In genomic region chr10:98391578-98391991, GRCh38 we compare ENCODE assay signal across 10 cellular contexts. TPM values are rescaled to one million over a fixed set of nuclear protein-coding genes. Genes with fewer than 3 reads are reported as not detected.
DNase-seq lines count a peak whose midpoint lies in the region; ATAC-seq and TF ChIP-seq lines count a peak whose summit lies in the region.
"Had no signal": no experiment of that assay in that cellular context is flagged by ENCODE, and none has a peak within 500 bp of the region (broad histone marks: within the 10 kb centered on the region; RNA-seq: fewer than 3 reads in every experiment).

No MANE protein-coding gene starts in this region.

- H3K4me1 Mint-ChIP-seq in T-helper 1 cell treated with Interleukin-12 subunit alpha and Interleukin-12 subunit beta and Interleukin-4 antibody, amounts not matched to agents 30 μg/mL and 1 μg/mL, for 36 hours (ENCODE audit: low read depth): peaks cover 11% of the 10 kb centered on the region

- no peaks in the 10 kb centered on the region for H3K4me1 ChIP-seq in PC-3 (ENCODE audit: insufficient read depth, low read length)

- no peak overlapping the region for H3K4me3 ChIP-seq in PC-3 (ENCODE audit: low read length)
- H3K4me3 ChIP-seq: K562 had no signal

- H3K9ac ChIP-seq in PC-3 (ENCODE audit: low read length): no peak overlapping the region

- BruUV-seq in PC-3 (replicated peaks; lab: Mats Ljungman, UMichigan): no TSS peak

- peak; percentile 48 to 53 for DNase-seq in AML-193 (lab: John Stamatoyannopoulos, UW)
- no peak for DNase-seq in left lobe of liver (ENCODE audit: low spot score)
- no peak for DNase-seq in PC-3
- DNase-seq in glomerular visceral epithelial cell (ENCODE audit: extremely low spot score): no peak
- no peak for DNase-seq in NCI-H82 treated with DMSO at 0.1 percent for 48 hours (lab: John Stamatoyannopoulos, UW; ENCODE audit: unreplicated experiment)
- DNase-seq: stimulated activated CD4-positive, alpha-beta T cell treated with anti-CD3 and anti-CD28 coated beads, Interleukin-4, amount 100 ng/mL, for 24 hours had no signal

- no peaks in the 10 kb centered on the region for H3K79me2 ChIP-seq in PC-3 (ENCODE audit: low read length)

- TF ChIP-seq CTCF in PC-3 (conservative IDR thresholded peaks at IDR 0.05; ENCODE audit: low read depth, low read length): no peak

- H2AFZ ChIP-seq in PC-3 (ENCODE audit: low read length): no peak overlapping the region

- no peak overlapping the region for H3K27ac ChIP-seq in PC-3 (ENCODE audit: low read length)

- H3K36me3 Mint-ChIP-seq in T-helper 1 cell treated with Interleukin-12 subunit alpha and Interleukin-12 subunit beta and Interleukin-4 antibody, amounts not matched to agents 30 μg/mL and 1 μg/mL, for 36 hours (ENCODE audit: low read depth): no peaks in the 10 kb centered on the region

- ATAC-seq in GM18520 (IDR thresholded peaks at IDR 0.05; ENCODE audit: unreplicated experiment): peak; percentile 66
- ATAC-seq in left lobe of liver: peak; percentile 28
- ATAC-seq in PC-3: no peak
- no peak for ATAC-seq in HG03135 (IDR thresholded peaks at IDR 0.05; ENCODE audit: unreplicated experiment)
- ATAC-seq: K562 had no signal

- H3F3A ChIP-seq in PC-3 (ENCODE audit: low read length, unreplicated experiment): no peaks in the 10 kb centered on the region

- H3K4me3 Mint-ChIP-seq in T-helper 1 cell treated with Interleukin-12 subunit alpha and Interleukin-12 subunit beta and Interleukin-4 antibody, amounts not matched to agents 30 μg/mL and 1 μg/mL, for 36 hours: peak overlapping the region; percentile 56

- no peaks in the 10 kb centered on the region for H4K20me1 ChIP-seq in PC-3 (ENCODE audit: low read length)

- no peaks in the 10 kb centered on the region for H3K9me2 ChIP-seq in PC-3 (replicated peaks; ENCODE audit: low read length)

- intact Hi-C loops in PC-3 (cut with micrococcal nuclease): no loop called here

- no peaks in the 10 kb centered on the region for H3K36me3 ChIP-seq in PC-3 (ENCODE audit: low read depth, low read length)

- no peaks in the 10 kb centered on the region for H3K27me3 Mint-ChIP-seq in T-helper 1 cell treated with Interleukin-12 subunit alpha and Interleukin-12 subunit beta and Interleukin-4 antibody, amounts not matched to agents 30 μg/mL and 1 μg/mL, for 36 hours (ENCODE audit: low read depth)

- H3K27me3 ChIP-seq in PC-3 (ENCODE audit: low read length): no peaks in the 10 kb centered on the region

- CTCF ChIA-PET in PC-3 (lab: Charles Lee): no interaction called here

- no peaks in the 10 kb centered on the region for H3K9me3 ChIP-seq in PC-3 (ENCODE audit: low read length)

- H3K4me2 ChIP-seq in PC-3 (ENCODE audit: low read length): no peak overlapping the region

- POLR2A ChIA-PET in PC-3 (lab: Charles Lee; ENCODE audit: unreplicated experiment): interaction anchor here (0.6 kb wide), 1 partner anchor 13 kb away, joined by 3 read pairs; no protein-coding TSS in a partner anchor

- no peaks in the 10 kb centered on the region for H3K9me3 Mint-ChIP-seq in T-helper 1 cell treated with Interleukin-12 subunit alpha and Interleukin-12 subunit beta and Interleukin-4 antibody, amounts not matched to agents 30 μg/mL and 1 μg/mL, for 36 hours

- H3K27ac Mint-ChIP-seq in T-helper 1 cell treated with Interleukin-12 subunit alpha and Interleukin-12 subunit beta and Interleukin-4 antibody, amounts not matched to agents 30 μg/mL and 1 μg/mL, for 36 hours: peak overlapping the region; percentile 49

RNA-seq across cellular contexts. Expression of gene PYROXD2, which starts 23.4 kb away (rescaled TPM):
- 5.4 TPM for total RNA-seq in left lobe of liver
- 3.1 and 9.4 TPM in 2 replicates for total RNA-seq in PC-3 (2014; rRNA removed)

RNA-seq across cellular contexts. Expression of gene HPS1, which starts 55.1 kb away (rescaled TPM):
- total RNA-seq in left lobe of liver (26.0 TPM), PC-3 (2014; rRNA removed) (19.1 and 20.6 TPM in 2 replicates)

Comparison
In these comparisons a context has a peak if more than half of its experiments do, and no peak if none do; other contexts are left out.
1. DNase-seq: peak in AML-193 (2 of 2); none in left lobe of liver (single experiment), PC-3 (single experiment), glomerular visceral epithelial cell (single experiment) and NCI-H82 treated with DMSO at 0.1 percent for 48 hours (single experiment).
2. ATAC-seq: peak in GM18520 (single experiment) and left lobe of liver (single experiment); none in PC-3 (single experiment) and HG03135 (single experiment).